In genomic region chr9:94623253-94623652, GRCh38 we compare ENCODE assay signal across 1 cellular context.
TF ChIP-seq lines count a peak whose summit lies in the region.

No MANE protein-coding gene starts in this region.

TF ChIP-seq in HepG2, 621 proteins besides CTCF, POLR2A, EP300 and RAD21 (continued from another document and continues in another):
- TF ChIP-seq, protein P1, sequence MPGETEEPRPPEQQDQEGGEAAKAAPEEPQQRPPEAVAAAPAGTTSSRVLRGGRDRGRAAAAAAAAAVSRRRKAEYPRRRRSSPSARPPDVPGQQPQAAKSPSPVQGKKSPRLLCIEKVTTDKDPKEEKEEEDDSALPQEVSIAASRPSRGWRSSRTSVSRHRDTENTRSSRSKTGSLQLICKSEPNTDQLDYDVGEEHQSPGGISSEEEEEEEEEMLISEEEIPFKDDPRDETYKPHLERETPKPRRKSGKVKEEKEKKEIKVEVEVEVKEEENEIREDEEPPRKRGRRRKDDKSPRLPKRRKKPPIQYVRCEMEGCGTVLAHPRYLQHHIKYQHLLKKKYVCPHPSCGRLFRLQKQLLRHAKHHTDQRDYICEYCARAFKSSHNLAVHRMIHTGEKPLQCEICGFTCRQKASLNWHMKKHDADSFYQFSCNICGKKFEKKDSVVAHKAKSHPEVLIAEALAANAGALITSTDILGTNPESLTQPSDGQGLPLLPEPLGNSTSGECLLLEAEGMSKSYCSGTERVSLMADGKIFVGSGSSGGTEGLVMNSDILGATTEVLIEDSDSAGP (CRISPR knock-in tag; IDR thresholded peaks at IDR 0.05; ENCODE audit: borderline replicate concordance): no peak
- TF ChIP-seq NR1H2 (CRISPR knock-in tag; IDR thresholded peaks at IDR 0.05; ENCODE audit: borderline replicate concordance, low read depth) (no peak), ZNF703 (CRISPR knock-in tag; IDR thresholded peaks at IDR 0.05; ENCODE audit: borderline replicate concordance) (no peak), RELA (CRISPR knock-in tag; IDR thresholded peaks at IDR 0.05) (no peak), UBTF (CRISPR knock-in tag; IDR thresholded peaks at IDR 0.05) (peak; percentile 60; the same call in 1 of the 2 replicates), ZNF766 (CRISPR knock-in tag; IDR thresholded peaks at IDR 0.05; ENCODE audit: borderline replicate concordance) (no peak), KLF11 (CRISPR knock-in tag; IDR thresholded peaks at IDR 0.05) (0 out of 2 replicates have a peak, but pooled peaks have one; percentile 35), STAT5B (CRISPR knock-in tag; IDR thresholded peaks at IDR 0.05) (no peak), USF2 (IDR thresholded peaks at IDR 0.05; ENCODE audit: low read depth, low read length) (no peak), USF2 (CRISPR knock-in tag; IDR thresholded peaks at IDR 0.05; ENCODE audit: borderline replicate concordance) (no peak), KDM6A (CRISPR knock-in tag; IDR thresholded peaks at IDR 0.05; ENCODE audit: low read depth) (no peak), ONECUT2 (CRISPR knock-in tag; IDR thresholded peaks at IDR 0.05) (no peak), ZNF510 (CRISPR knock-in tag; IDR thresholded peaks at IDR 0.05; ENCODE audit: low read depth) (no peak), XBP1 (CRISPR knock-in tag; IDR thresholded peaks at IDR 0.05) (no peak), ZNF772 (CRISPR knock-in tag; IDR thresholded peaks at IDR 0.05) (no peak), AGO1 (IDR thresholded peaks at IDR 0.05; ENCODE audit: low read depth, low read length, poor library complexity, severe bottlenecking) (no peak), GABPA (IDR thresholded peaks at IDR 0.05; ENCODE audit: low read depth, low read length) (no peak), GABPA (CRISPR knock-in tag; IDR thresholded peaks at IDR 0.05; ENCODE audit: low read depth) (no peak), ZKSCAN1 (IDR thresholded peaks at IDR 0.05; ENCODE audit: low read length) (no peak), MATR3 (CRISPR knock-in tag; IDR thresholded peaks at IDR 0.05) (no peak), U2AF1 (optimal IDR thresholded peaks at IDR 0.05; ENCODE audit: low read depth, low read length) (no peak), LCORL (IDR thresholded peaks at IDR 0.05) (no peak), LCORL (CRISPR knock-in tag; IDR thresholded peaks at IDR 0.05) (peak; percentile 52; the same call in 1 of the 2 replicates), ZSCAN30 (CRISPR knock-in tag; IDR thresholded peaks at IDR 0.05) (no peak), NFYB (CRISPR knock-in tag; IDR thresholded peaks at IDR 0.05) (no peak), NAIF1 (CRISPR knock-in tag; IDR thresholded peaks at IDR 0.05; ENCODE audit: borderline replicate concordance) (no peak), TOE1 (CRISPR knock-in tag; IDR thresholded peaks at IDR 0.05) (no peak), ZNF414 (CRISPR knock-in tag; IDR thresholded peaks at IDR 0.05) (no peak), PCBP1 (IDR thresholded peaks at IDR 0.05; ENCODE audit: borderline replicate concordance, low read depth, low read length) (no peak), THAP11 (CRISPR knock-in tag; IDR thresholded peaks at IDR 0.05) (peak; percentile 68), ZNF432 (CRISPR knock-in tag; IDR thresholded peaks at IDR 0.05; ENCODE audit: borderline replicate concordance) (no peak), ZFP36L2 (CRISPR knock-in tag; IDR thresholded peaks at IDR 0.05) (no peak), CBX1 (IDR thresholded peaks at IDR 0.05; ENCODE audit: low read depth) (no peak), ZBTB25 (CRISPR knock-in tag; IDR thresholded peaks at IDR 0.05) (no peak), ZNF225 (CRISPR knock-in tag; IDR thresholded peaks at IDR 0.05) (no peak), ISL2 (CRISPR knock-in tag; IDR thresholded peaks at IDR 0.05) (no peak), CHD4 (IDR thresholded peaks at IDR 0.05; ENCODE audit: borderline replicate concordance, low read length) (no peak), MED8 (CRISPR knock-in tag; IDR thresholded peaks at IDR 0.05; ENCODE audit: insufficient replicate concordance) (no peak), BCL6 (CRISPR knock-in tag; IDR thresholded peaks at IDR 0.05) (0 out of 2 replicates have a peak, but pooled peaks have one; percentile 20), ZNF652 (CRISPR knock-in tag; IDR thresholded peaks at IDR 0.05; ENCODE audit: borderline replicate concordance, low read depth) (no peak), ATF7-NPFF (CRISPR knock-in tag; IDR thresholded peaks at IDR 0.05; ENCODE audit: low read depth) (no peak), ZNF790 (CRISPR knock-in tag; IDR thresholded peaks at IDR 0.05; ENCODE audit: borderline replicate concordance) (no peak), KDM5A (IDR thresholded peaks at IDR 0.05; ENCODE audit: borderline replicate concordance, low read length) (no peak)
- TF ChIP-seq, protein P2, sequence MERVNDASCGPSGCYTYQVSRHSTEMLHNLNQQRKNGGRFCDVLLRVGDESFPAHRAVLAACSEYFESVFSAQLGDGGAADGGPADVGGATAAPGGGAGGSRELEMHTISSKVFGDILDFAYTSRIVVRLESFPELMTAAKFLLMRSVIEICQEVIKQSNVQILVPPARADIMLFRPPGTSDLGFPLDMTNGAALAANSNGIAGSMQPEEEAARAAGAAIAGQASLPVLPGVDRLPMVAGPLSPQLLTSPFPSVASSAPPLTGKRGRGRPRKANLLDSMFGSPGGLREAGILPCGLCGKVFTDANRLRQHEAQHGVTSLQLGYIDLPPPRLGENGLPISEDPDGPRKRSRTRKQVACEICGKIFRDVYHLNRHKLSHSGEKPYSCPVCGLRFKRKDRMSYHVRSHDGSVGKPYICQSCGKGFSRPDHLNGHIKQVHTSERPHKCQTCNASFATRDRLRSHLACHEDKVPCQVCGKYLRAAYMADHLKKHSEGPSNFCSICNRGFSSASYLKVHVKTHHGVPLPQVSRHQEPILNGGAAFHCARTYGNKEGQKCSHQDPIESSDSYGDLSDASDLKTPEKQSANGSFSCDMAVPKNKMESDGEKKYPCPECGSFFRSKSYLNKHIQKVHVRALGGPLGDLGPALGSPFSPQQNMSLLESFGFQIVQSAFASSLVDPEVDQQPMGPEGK (CRISPR knock-in tag; IDR thresholded peaks at IDR 0.05): 0 out of 2 replicates have a peak, but pooled peaks have one; percentile 49
- TF ChIP-seq, protein P3, sequence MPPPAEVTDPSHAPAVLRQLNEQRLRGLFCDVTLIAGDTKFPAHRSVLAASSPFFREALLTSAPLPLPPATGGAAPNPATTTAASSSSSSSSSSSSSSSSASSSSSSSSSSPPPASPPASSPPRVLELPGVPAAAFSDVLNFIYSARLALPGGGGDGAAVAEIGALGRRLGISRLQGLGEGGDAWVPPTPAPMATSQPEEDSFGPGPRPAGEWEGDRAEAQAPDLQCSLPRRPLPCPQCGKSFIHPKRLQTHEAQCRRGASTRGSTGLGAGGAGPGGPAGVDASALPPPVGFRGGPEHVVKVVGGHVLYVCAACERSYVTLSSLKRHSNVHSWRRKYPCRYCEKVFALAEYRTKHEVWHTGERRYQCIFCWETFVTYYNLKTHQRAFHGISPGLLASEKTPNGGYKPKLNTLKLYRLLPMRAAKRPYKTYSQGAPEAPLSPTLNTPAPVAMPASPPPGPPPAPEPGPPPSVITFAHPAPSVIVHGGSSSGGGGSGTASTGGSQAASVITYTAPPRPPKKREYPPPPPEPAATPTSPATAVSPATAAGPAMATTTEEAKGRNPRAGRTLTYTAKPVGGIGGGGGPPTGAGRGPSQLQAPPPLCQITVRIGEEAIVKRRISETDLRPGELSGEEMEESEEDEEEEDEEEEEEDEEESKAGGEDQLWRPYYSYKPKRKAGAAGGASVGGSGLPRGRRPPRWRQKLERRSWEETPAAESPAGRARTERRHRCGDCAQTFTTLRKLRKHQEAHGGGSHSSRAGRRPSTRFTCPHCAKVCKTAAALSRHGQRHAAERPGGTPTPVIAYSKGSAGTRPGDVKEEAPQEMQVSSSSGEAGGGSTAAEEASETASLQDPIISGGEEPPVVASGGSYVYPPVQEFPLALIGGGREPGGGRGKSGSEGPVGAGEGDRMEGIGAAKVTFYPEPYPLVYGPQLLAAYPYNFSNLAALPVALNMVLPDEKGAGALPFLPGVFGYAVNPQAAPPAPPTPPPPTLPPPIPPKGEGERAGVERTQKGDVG (CRISPR knock-in tag; IDR thresholded peaks at IDR 0.05; ENCODE audit: borderline replicate concordance): no peak
- TF ChIP-seq, protein P4, sequence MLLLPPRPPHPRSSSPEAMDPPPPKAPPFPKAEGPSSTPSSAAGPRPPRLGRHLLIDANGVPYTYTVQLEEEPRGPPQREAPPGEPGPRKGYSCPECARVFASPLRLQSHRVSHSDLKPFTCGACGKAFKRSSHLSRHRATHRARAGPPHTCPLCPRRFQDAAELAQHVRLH (CRISPR knock-in tag; IDR thresholded peaks at IDR 0.05; ENCODE audit: borderline replicate concordance, low read depth): no peak
- TF ChIP-seq, protein P5, sequence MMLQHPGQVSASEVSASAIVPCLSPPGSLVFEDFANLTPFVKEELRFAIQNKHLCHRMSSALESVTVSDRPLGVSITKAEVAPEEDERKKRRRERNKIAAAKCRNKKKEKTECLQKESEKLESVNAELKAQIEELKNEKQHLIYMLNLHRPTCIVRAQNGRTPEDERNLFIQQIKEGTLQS (CRISPR knock-in tag; IDR thresholded peaks at IDR 0.05): no peak
